ENCODE assay signal across 19 cellular contexts in genomic region chr2:32376756-32377155, GRCh38. TPM values are rescaled to one million over a fixed set of nuclear protein-coding genes. Genes with fewer than 3 reads are reported as not detected.
DNase-seq lines count a peak whose midpoint lies in the region; ATAC-seq, FAIRE-seq and TF ChIP-seq lines count a peak whose summit lies in the region.
"Had no signal": no experiment of that assay in that cellular context is flagged by ENCODE, and none has a peak within 500 bp of the region (broad histone marks: within the 10 kb centered on the region; RNA-seq: fewer than 3 reads in every experiment).

No MANE protein-coding gene starts in this region.

- peaks cover 97% of the 10 kb centered on the region for H3K79me2 ChIP-seq in Karpas-422 (ENCODE audit: low read length)
- H3K79me2 ChIP-seq in GM12878 (ENCODE audit: control insufficient read depth, insufficient read depth, low read length), result peaks cover 69% of the 10 kb centered on the region

- H3K9me3 ChIP-seq in Karpas-422 (ENCODE audit: low read length) (no peaks in the 10 kb centered on the region), GM12878 (replicated peaks; ENCODE audit: control insufficient read depth, insufficient read depth, low read length) (no peaks in the 10 kb centered on the region)
- H3K9me3 ChIP-seq: SJSA1 had no signal

- TF ChIP-seq EP300 in GM12878 (IDR thresholded peaks at IDR 0.05; ENCODE audit: borderline replicate concordance in 1 of 2, control insufficient read depth in 1 of 2, low read depth in 2 of 2, low read length in 2 of 2), result no peak

- SMC1A ChIA-PET in GM12878 (lab: Charles Lee; ENCODE audit: uncharacterized antibody, unreplicated experiment), result interaction anchor here (1.8 to 4.0 kb wide), 3 partner anchors 8 to 16 kb away, joined by 4 to 14 read pairs (median 10); no protein-coding TSS in a partner anchor

- DNase-seq in natural killer cell (no peak), Karpas-422 (no peak), GM12878 (ENCODE audit: low read depth, low spot score) (no peak), type B pancreatic cell (ENCODE audit: extremely low spot score, unreplicated experiment) (no peak), NCI-H446 (lab: John Stamatoyannopoulos, UW) (no peak), RPMI8226 (no peak)
- no peak for DNase-seq in natural killer cell treated with Interleukin-12 subunit alpha and Interleukin-12 subunit beta and Interleukin-15 and Interleukin-18, amount 100 ng/mL, for 72 hours (ENCODE audit: low spot score)
- DNase-seq: Calu3; HFFc6; NCI-H1105 treated with DMSO at 0.1 percent for 48 hours; NCI-H187; NCI-H345; NCI-H526 treated with DMSO at 0.1 percent for 48 hours; NK-92 treated with Interleukin-12 subunit alpha and Interleukin-12 subunit beta, amount 100 ng/mL, for 24 hours had no signal

- no peaks in the 10 kb centered on the region for H3K27me3 Mint-ChIP-seq in natural killer cell (ENCODE audit: low read depth in 2 of 2)
- H3K27me3 Mint-ChIP-seq in natural killer cell treated with Interleukin-12 subunit alpha and Interleukin-12 subunit beta and Interleukin-15 and Interleukin-18, amount 100 ng/mL, for 72 hours, result no peaks in the 10 kb centered on the region
- H3K27me3 Mint-ChIP-seq in type B pancreatic cell, result no peaks in the 10 kb centered on the region

- H3K4me3 ChIP-seq in Karpas-422 (ENCODE audit: low read length) (no peak overlapping the region), GM12878 (no peak overlapping the region)
- H3K4me3 ChIP-seq: SJSA1 had no signal

- no peak for FAIRE-seq in GM12878 (lab: Jason Lieb, UNC)
- FAIRE-seq: GM19239, HepG2 had no signal

- H3K36me3 ChIP-seq in Karpas-422 (ENCODE audit: insufficient read depth, low read length), result peaks cover 38% of the 10 kb centered on the region; the same call in 1 of the 2 replicates
- 0 out of 4 replicates have a peak, but pooled peaks cover 0 to 5% of the 10 kb centered on the region in 2 experiments for H3K36me3 ChIP-seq in GM12878 (ENCODE audit: control insufficient read depth in 2 of 2, insufficient read depth in 2 of 2, low read length in 1 of 2)

- CTCF ChIA-PET in GM12878 (lab: Yijun Ruan, JAX), result no interaction called here

- H3K27me3 ChIP-seq in Karpas-422 (ENCODE audit: low read length) (no peaks in the 10 kb centered on the region), GM12878 (replicated peaks in 1 of 2; ENCODE audit: control insufficient read depth in 2 of 2, insufficient read depth in 2 of 2, low read length in 1 of 2) (no peaks in the 10 kb centered on the region)
- H3K27me3 ChIP-seq: SJSA1 had no signal

- no peaks in the 10 kb centered on the region for H3K9me2 ChIP-seq in Karpas-422 (replicated peaks; ENCODE audit: insufficient read depth, low read length)

- no TSS peak for BruUV-seq in GM12878 (replicated peaks; lab: Mats Ljungman, UMichigan)

- in situ Hi-C loops in GM12878 (cut with MboI), result no loop called here

- H3K4me2 ChIP-seq in Karpas-422 (ENCODE audit: low read depth, low read length, poor library complexity, severe bottlenecking), result peak overlapping the region; percentile 9
- H3K4me2 ChIP-seq in GM12878 (ENCODE audit: control insufficient read depth, insufficient read depth), result no peak overlapping the region

- ATAC-seq in natural killer cell (peak in 1 of 3 donors; percentile 32), GM12878 (peak; percentile 78), GM18502 (IDR thresholded peaks at IDR 0.05; ENCODE audit: poor library complexity, unreplicated experiment) (no peak)
- no peak for ATAC-seq in natural killer cell treated with Interleukin-12 subunit alpha and Interleukin-12 subunit beta and Interleukin-15 and Interleukin-18, amount 100 ng/mL, for 72 hours
- ATAC-seq: HepG2 had no signal

- POLR2A ChIA-PET in GM12878 (lab: Charles Lee), result no interaction called here

- RAD21 ChIA-PET in GM12878 (lab: Charles Lee; ENCODE audit: unreplicated experiment), result no interaction called here

- peaks cover 35% of the 10 kb centered on the region for H4K20me1 ChIP-seq in Karpas-422 (ENCODE audit: insufficient read depth, low read depth, low read length)
- H4K20me1 ChIP-seq in GM12878 (ENCODE audit: control insufficient read depth, insufficient read depth), result no peaks in the 10 kb centered on the region; the same call in 1 of the 2 replicates

- H3K9me3 Mint-ChIP-seq in natural killer cell (no peaks in the 10 kb centered on the region), type B pancreatic cell (peaks cover 5% of the 10 kb centered on the region)
- H3K9me3 Mint-ChIP-seq in natural killer cell treated with Interleukin-12 subunit alpha and Interleukin-12 subunit beta and Interleukin-15 and Interleukin-18, amount 100 ng/mL, for 72 hours, result no peaks in the 10 kb centered on the region
- H3K9me3 Mint-ChIP-seq: HFFc6 had no signal

- H3K36me3 Mint-ChIP-seq in natural killer cell, result peaks cover 1% of the 10 kb centered on the region
- H3K36me3 Mint-ChIP-seq in natural killer cell treated with Interleukin-12 subunit alpha and Interleukin-12 subunit beta and Interleukin-15 and Interleukin-18, amount 100 ng/mL, for 72 hours, result peaks cover under 1% of the 10 kb centered on the region
- peaks cover 12% of the 10 kb centered on the region for H3K36me3 Mint-ChIP-seq in type B pancreatic cell

- no peak for TF ChIP-seq RAD21 in GM12878 (IDR thresholded peaks at IDR 0.05; ENCODE audit: insufficient read depth, low read depth, low read length)

- no peak overlapping the region for H3K9ac ChIP-seq in Karpas-422 (ENCODE audit: low read length)
- H3K9ac ChIP-seq in GM12878 (ENCODE audit: control insufficient read depth, insufficient read depth, low read length), result no peak overlapping the region

- TF ChIP-seq CTCF in natural killer cell (IDR thresholded peaks at IDR 0.05), result no peak
- no peak for TF ChIP-seq CTCF in GM12878 (IDR thresholded peaks at IDR 0.05 in 2 of 3, conservative IDR thresholded peaks at IDR 0.05 in 1 of 3; ENCODE audit: control insufficient read depth in 2 of 3, extremely low read depth in 1 of 3, insufficient read depth in 1 of 3, low read depth in 3 of 3, low read length in 3 of 3)
- no peak for TF ChIP-seq CTCF in type B pancreatic cell (conservative IDR thresholded peaks at IDR 0.05)

- H3K27ac ChIP-seq in Karpas-422 (ENCODE audit: low read length), result no peak overlapping the region
- no peak overlapping the region for H3K27ac ChIP-seq in GM12878 (ENCODE audit: control insufficient read depth, insufficient read depth)
- H3K27ac ChIP-seq: C4-2B, SJSA1 had no signal

- peaks cover 26% of the 10 kb centered on the region for H3K4me1 ChIP-seq in Karpas-422 (ENCODE audit: low read length)
- H3K4me1 ChIP-seq in GM12878 (ENCODE audit: control insufficient read depth, insufficient read depth, low read length), result 0 out of 2 replicates have a peak, but pooled peaks cover 3% of the 10 kb centered on the region
- H3K4me1 ChIP-seq: SJSA1 had no signal

- TF ChIP-seq POLR2A in GM12878 (IDR thresholded peaks at IDR 0.05; ENCODE audit: low read depth, low read length), result no peak

- peak overlapping the region; percentile 29 to 30 for H3K27ac Mint-ChIP-seq in natural killer cell
- no peak overlapping the region for H3K27ac Mint-ChIP-seq in natural killer cell treated with Interleukin-12 subunit alpha and Interleukin-12 subunit beta and Interleukin-15 and Interleukin-18, amount 100 ng/mL, for 72 hours
- H3K27ac Mint-ChIP-seq in type B pancreatic cell, result no peak overlapping the region
- H3K27ac Mint-ChIP-seq: HFFc6 had no signal

- H3K4me1 Mint-ChIP-seq in natural killer cell (peaks cover 58 to 59% of the 10 kb centered on the region in 2 donors), type B pancreatic cell (ENCODE audit: unreplicated experiment) (peaks cover 10% of the 10 kb centered on the region)
- peaks cover 41 to 54% of the 10 kb centered on the region in 2 donors for H3K4me1 Mint-ChIP-seq in natural killer cell treated with Interleukin-12 subunit alpha and Interleukin-12 subunit beta and Interleukin-15 and Interleukin-18, amount 100 ng/mL, for 72 hours (ENCODE audit: low read depth in 2 of 2)

- intact Hi-C loops in natural killer cell (cut with micrococcal nuclease), result no loop called here
- intact Hi-C loops in GM12878 (cut with micrococcal nuclease; ENCODE audit: unreplicated experiment), result no loop called here

- H3K4me3 Mint-ChIP-seq in natural killer cell, result no peak overlapping the region
- H3K4me3 Mint-ChIP-seq in natural killer cell treated with Interleukin-12 subunit alpha and Interleukin-12 subunit beta and Interleukin-15 and Interleukin-18, amount 100 ng/mL, for 72 hours, result no peak overlapping the region
- H3K4me3 Mint-ChIP-seq in type B pancreatic cell, result no peak overlapping the region
- H3K4me3 Mint-ChIP-seq: HFFc6 had no signal

- H2AFZ ChIP-seq in Karpas-422 (ENCODE audit: low read length), result no peak overlapping the region
- H2AFZ ChIP-seq in GM12878 (ENCODE audit: control insufficient read depth, low read depth, low read length), result no peak overlapping the region

TF ChIP-seq in GM12878, 131 proteins besides CTCF, POLR2A, EP300 and RAD21 (continues in another document):
- TF ChIP-seq BHLHE40 (IDR thresholded peaks at IDR 0.05; ENCODE audit: borderline replicate concordance in 1 of 2, low read depth in 2 of 2, low read length in 1 of 2), result no peak

RNA-seq across cellular contexts. Expression of gene BIRC6, which starts 19.9 kb away (rescaled TPM):
- 100 to 1,000 TPM; 190 to 225 (median 224) TPM for total RNA-seq in natural killer cell
- 100 to 1,000 TPM; 142 to 191 TPM for total RNA-seq in natural killer cell treated with Interleukin-12 subunit alpha and Interleukin-12 subunit beta and Interleukin-15 and Interleukin-18, amount 100 ng/mL, for 72 hours
- total RNA-seq in Karpas-422 (2014; rRNA removed; shearing (Covaris generic); ENCODE audit: low replicate concordance), result 121 and 182 TPM in 2 replicates
- 827 and 867 TPM in 2 replicates for total RNA-seq in GM12878 (2013; cell fraction: nucleolus; rRNA removed)
- 101 and 118 TPM in 2 replicates for total RNA-seq in GM12878 (2014; rRNA removed)
- 118 and 119 TPM in 2 replicates for total RNA-seq in GM12878 (2014; rRNA removed; fragmentation: Illumina TruSeq; extraction: Trizol)
- total RNA-seq in GM12878 (2021), result 86.5 and 90.1 TPM in 2 replicates
- 28.2 TPM for polyA plus RNA-seq in GM12878 (2011; ENCODE audit: low read depth)
- 95.0 and 106 TPM in 2 replicates for polyA plus RNA-seq in GM12878 (2011; rRNA removed)
- 69.3 and 90.0 TPM in 2 replicates for polyA plus RNA-seq in GM12878 (2011; cell fraction: cytosol; rRNA removed)
- 116 and 122 TPM in 2 replicates for polyA plus RNA-seq in GM12878 (2011; cell fraction: nucleus; rRNA removed)
- 34.2 and 43.6 TPM in 2 replicates for polyA plus RNA-seq in GM12878 (2012)
- 59.7 and 63.7 TPM in 2 replicates for polyA plus RNA-seq in GM12878 (2014; fragmentation: Illumina TruSeq; extraction: Trizol)
- 10 to 100 TPM; 18.8 to 30.9 TPM for polyA plus RNA-seq in GM12878 (2014; fragmentation: Nextera tagmentation; extraction: Ambion mirVana)
- 44.8 and 50.2 TPM in 2 replicates for polyA plus RNA-seq in GM12878 (2014; rRNA removed)
- 10 to 100 TPM; 30.1 to 34.6 TPM for polyA plus RNA-seq in GM12878 (2016; fragmentation: Nextera tagmentation; extraction: Ambion mirVana)
- polyA minus RNA-seq in GM12878 (2011; rRNA and poly(A)+ RNA removed), result 978 and 1,104 TPM in 2 replicates
- 99.6 and 130 TPM in 2 replicates for polyA minus RNA-seq in GM12878 (2011; cell fraction: cytosol; rRNA and poly(A)+ RNA removed)
- 317 and 456 TPM in 2 replicates for polyA minus RNA-seq in GM12878 (2011; cell fraction: nucleus; rRNA and poly(A)+ RNA removed)
- 74.7 and 82.4 TPM in 2 replicates for total RNA-seq in type B pancreatic cell (ENCODE audit: low replicate concordance)

Comparison
In these comparisons a context has a peak if more than half of its experiments do, and no peak if none do; other contexts are left out.
1. H3K27ac Mint-ChIP-seq: peak in natural killer cell (2 of 2); none in natural killer cell treated with Interleukin-12 subunit alpha and Interleukin-12 subunit beta and Interleukin-15 and Interleukin-18, amount 100 ng/mL, for 72 hours (0 of 2) and type B pancreatic cell (single experiment).